In the genomic region with DNA sequence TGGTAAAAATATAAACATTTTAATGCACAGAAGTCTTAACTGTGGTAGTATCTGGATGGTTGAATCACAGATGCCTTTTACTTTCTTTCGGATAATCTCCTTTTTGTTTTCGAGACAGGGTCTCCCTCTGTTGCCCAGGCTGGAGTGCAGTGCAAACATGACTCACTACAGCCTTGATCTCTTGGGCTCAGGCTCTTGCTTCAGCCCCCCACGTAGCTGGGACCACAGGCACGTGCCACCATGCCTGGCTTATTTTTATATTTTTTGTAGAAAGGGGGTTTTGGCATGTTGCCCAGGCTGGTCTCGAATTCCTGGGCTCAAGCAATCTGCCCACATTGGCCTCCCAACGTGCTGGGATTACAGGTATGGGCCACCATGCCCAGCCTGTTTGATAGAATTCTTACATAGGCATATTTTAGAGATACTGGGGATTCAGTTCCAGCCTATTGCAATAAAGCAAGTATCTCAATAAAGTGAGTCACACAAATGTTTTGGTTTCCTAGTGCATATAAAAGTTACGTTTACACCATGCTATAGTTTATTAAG, we compare ENCODE assay signal across 23 cellular contexts. TPM values are rescaled to one million over a fixed set of nuclear protein-coding genes. Genes with fewer than 3 reads are reported as not detected.
"Had no signal": no experiment of that assay in that cellular context is flagged by ENCODE, and none has a peak within 500 bp of the region (broad histone marks: within the 10 kb centered on the region; RNA-seq: fewer than 3 reads in every experiment).

No MANE protein-coding gene starts in this region.

- H3K4me3 ChIP-seq: breast epithelium, colonic mucosa had no signal

- H3K36me3 ChIP-seq: breast epithelium, colonic mucosa had no signal

- H3K9me3 ChIP-seq: colonic mucosa had no signal

- H3K27me3 ChIP-seq: breast epithelium, colonic mucosa had no signal

- H3K4me1 ChIP-seq: breast epithelium, colonic mucosa had no signal

- H3K27ac ChIP-seq: breast epithelium, colonic mucosa, RWPE1, VCaP had no signal

- DNase-seq: activated CD4-positive, CD25-positive, alpha-beta regulatory T cell; activated CD8-positive, alpha-beta memory T cell treated with anti-CD3 and anti-CD28 coated beads, Interleukin-2, amount 50 U/mL, for 4 hours; activated CD8-positive, alpha-beta T cell treated with anti-CD3 and anti-CD28 coated beads for 36 hours; activated gamma-delta T cell treated with Interleukin-2 at 50 U/mL for 16 hours; activated naive CD4-positive, alpha-beta T cell treated with anti-CD3 and anti-CD28 coated beads, Interleukin-2, amount 10 ng/mL, durations not matched to agents 7 days and 5 days; activated naive CD8-positive, alpha-beta T cell treated with anti-CD3 and anti-CD28 coated beads for 36 hours; activated T-cell treated with anti-CD3 and anti-CD28 coated beads, Interleukin-2, amount 50 U/mL, for 72 hours; aorta; caudate nucleus; colonic mucosa; NCI-H1105 treated with DMSO at 0.1 percent for 48 hours; NCI-H1436 treated with DMSO at 0.1 percent for 48 hours; NCI-H187 treated with DMSO at 0.1 percent for 48 hours; NCI-H446 treated with DMSO at 0.1 percent for 48 hours; NCI-H526; NCI-H774; Right ventricle myocardium superior; T-helper 17 cell; T-helper 9 cell had no signal

RNA-seq across cellular contexts. Expression of a gene that starts 48.9 kb away (rescaled TPM):
- total RNA-seq: activated T-helper 2 cell treated with anti-CD3 and anti-CD28 coated beads, Interferon-gamma antibody, Interleukin-2, Interleukin-4, amounts not matched to agents 10 μg/mL and 5 μg/mL and 100 μg/mL, durations not matched to agents 14 hours and 24 hours and 36 hours; aorta; Right ventricle myocardium superior; T-helper 17 cell had no signal
